In genomic region chr1:22687191-22687590, GRCh38 we compare ENCODE assay signal across 22 cellular contexts.
"Had no signal": no experiment of that assay in that cellular context is flagged by ENCODE, and none has a peak within 500 bp of the region (broad histone marks: within the 10 kb centered on the region; RNA-seq: fewer than 3 reads in every experiment).

No MANE protein-coding gene starts in this region.

- H3K4me3 Mint-ChIP-seq: activated CD4-positive, alpha-beta T cell treated with anti-CD3 and anti-CD28 coated beads, Interleukin-2, amount 10 ng/mL, durations not matched to agents 24 days and 14 days; activated CD8-positive, alpha-beta T cell treated with anti-CD3 and anti-CD28 coated beads for 36 hours; activated naive CD8-positive, alpha-beta T cell treated with anti-CD3 and anti-CD28 coated beads, Interleukin-2, amount 10 ng/mL, durations not matched to agents 7 days and 5 days; activated T-cell treated with anti-CD3 and anti-CD28 coated beads, Interleukin-2, amount 50 U/mL, for 72 hours; activated T-helper 17 cell treated with anti-CD3 and anti-CD28 coated beads, Interleukin-2, amount 50 U/mL, for 72 hours had no signal

- DNase-seq: activated CD4-positive, alpha-beta T cell treated with anti-CD3 and anti-CD28 coated beads, Interleukin-2, amount 10 ng/mL, durations not matched to agents 24 days and 14 days; activated CD4-positive, alpha-beta T cell treated with anti-CD3 and anti-CD28 coated beads, Interleukin-2, amount 50 U/mL, for 4 hours; activated CD8-positive, alpha-beta T cell treated with anti-CD3 and anti-CD28 coated beads for 36 hours; activated effector memory CD4-positive, alpha-beta T cell treated with anti-CD3 and anti-CD28 coated beads, Interleukin-2, amount 50 U/mL, for 16 hours; activated naive CD4-positive, alpha-beta T cell; activated naive CD4-positive, alpha-beta T cell treated with anti-CD3 and anti-CD28 coated beads, Interleukin-2, amount 50 U/mL, for 16 hours; activated naive CD8-positive, alpha-beta T cell treated with anti-CD3 and anti-CD28 coated beads, Interleukin-2, amount 10 ng/mL, durations not matched to agents 7 days and 5 days; activated T-cell treated with anti-CD3 and anti-CD28 coated beads, Interleukin-2, amount 50 U/mL, for 1 hour; activated T-cell treated with anti-CD3 and anti-CD28 coated beads, Interleukin-2, amount 50 U/mL, for 72 hours; body of pancreas; MM.1S; NCI-H1105 treated with DMSO at 0.1 percent for 48 hours; NCI-H1436; NCI-H1694; NCI-H1930; NCI-H2081 treated with DMSO at 0.1 percent for 48 hours; NCI-H345; NCI-H524 treated with DMSO at 0.1 percent for 48 hours; SHP77; SJCRH30 had no signal

- H3K9me3 Mint-ChIP-seq: activated CD4-positive, alpha-beta T cell treated with anti-CD3 and anti-CD28 coated beads, Interleukin-2, amount 10 ng/mL, durations not matched to agents 24 days and 14 days; activated CD8-positive, alpha-beta T cell treated with anti-CD3 and anti-CD28 coated beads for 36 hours; activated naive CD8-positive, alpha-beta T cell treated with anti-CD3 and anti-CD28 coated beads, Interleukin-2, amount 10 ng/mL, durations not matched to agents 7 days and 5 days; activated T-cell treated with anti-CD3 and anti-CD28 coated beads, Interleukin-2, amount 50 U/mL, for 72 hours; activated T-helper 17 cell treated with anti-CD3 and anti-CD28 coated beads, Interleukin-2, amount 50 U/mL, for 72 hours had no signal

- H3K36me3 Mint-ChIP-seq: activated naive CD8-positive, alpha-beta T cell treated with anti-CD3 and anti-CD28 coated beads, Interleukin-2, amount 10 ng/mL, durations not matched to agents 7 days and 5 days had no signal

- H3K27ac Mint-ChIP-seq: activated CD4-positive, alpha-beta T cell treated with anti-CD3 and anti-CD28 coated beads, Interleukin-2, amount 10 ng/mL, durations not matched to agents 24 days and 14 days; activated CD8-positive, alpha-beta T cell treated with anti-CD3 and anti-CD28 coated beads for 36 hours; activated naive CD8-positive, alpha-beta T cell treated with anti-CD3 and anti-CD28 coated beads, Interleukin-2, amount 10 ng/mL, durations not matched to agents 7 days and 5 days; activated T-cell treated with anti-CD3 and anti-CD28 coated beads, Interleukin-2, amount 50 U/mL, for 72 hours; activated T-helper 17 cell treated with anti-CD3 and anti-CD28 coated beads, Interleukin-2, amount 50 U/mL, for 72 hours had no signal

- ATAC-seq: activated CD8-positive, alpha-beta T cell treated with anti-CD3 and anti-CD28 coated beads for 36 hours; activated T-cell treated with anti-CD3 and anti-CD28 coated beads, Interleukin-2, amount 50 U/mL, for 72 hours; activated T-helper 17 cell treated with anti-CD3 and anti-CD28 coated beads, Interleukin-2, amount 50 U/mL, for 72 hours; body of pancreas; Panc1 had no signal

- H3K4me1 Mint-ChIP-seq: activated CD4-positive, alpha-beta T cell treated with anti-CD3 and anti-CD28 coated beads, Interleukin-2, amount 10 ng/mL, durations not matched to agents 24 days and 14 days; activated naive CD8-positive, alpha-beta T cell treated with anti-CD3 and anti-CD28 coated beads, Interleukin-2, amount 10 ng/mL, durations not matched to agents 7 days and 5 days; activated T-helper 17 cell treated with anti-CD3 and anti-CD28 coated beads, Interleukin-2, amount 50 U/mL, for 72 hours had no signal
